9 cellular contexts compared by ENCODE assay signal in the genomic region with DNA sequence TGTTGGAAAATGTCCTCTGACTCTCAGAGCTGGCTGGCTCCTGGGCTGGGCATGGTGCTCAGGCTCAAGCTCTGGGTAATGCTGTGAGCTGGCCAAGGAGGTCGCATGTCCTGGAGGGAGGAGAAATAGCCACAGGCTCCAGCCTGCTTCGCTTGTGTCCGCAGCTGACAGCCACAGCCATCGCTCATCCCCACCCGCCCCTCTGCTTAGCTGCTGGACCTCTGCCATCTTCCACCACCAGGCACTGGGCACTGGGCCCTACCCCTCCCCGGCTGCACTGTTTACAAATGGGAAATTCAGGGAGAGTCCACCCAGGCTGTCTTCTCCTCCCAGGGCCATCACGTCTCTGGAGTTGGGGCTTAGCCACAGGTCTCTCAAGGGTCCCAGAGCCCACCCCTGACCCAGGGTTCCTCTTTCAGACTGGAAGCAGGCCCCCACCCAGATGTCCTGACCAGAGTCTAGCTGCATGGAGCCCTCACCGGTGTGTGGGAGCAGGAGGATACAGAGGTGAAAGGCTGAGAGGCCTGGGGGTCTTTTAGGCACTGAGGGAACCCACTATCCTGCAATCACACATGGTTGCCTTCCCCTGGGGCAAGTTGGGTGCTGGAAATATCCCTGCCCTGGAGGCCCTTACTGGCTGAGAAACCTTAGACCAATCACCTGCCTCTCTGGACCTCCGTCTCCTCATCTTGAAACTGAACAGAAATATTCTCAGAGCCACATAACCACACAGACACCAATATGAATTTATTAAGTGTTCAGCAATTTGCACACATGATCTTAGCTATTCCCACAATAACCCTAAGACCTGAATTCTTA.
A peak's percentile ranks its signal among the peaks of the same experiment; 100 is the strongest.
DNase-seq lines count a peak whose midpoint lies in the region; ATAC-seq and TF ChIP-seq lines count a peak whose summit lies in the region.
"Had no signal": no experiment of that assay in that cellular context is flagged by ENCODE, and none has a peak within 500 bp of the region (broad histone marks: within the 10 kb centered on the region; RNA-seq: fewer than 3 reads in every experiment).

No MANE protein-coding gene starts in this region.

- no peaks in the 10 kb centered on the region for H3F3A ChIP-seq in MM.1S (ENCODE audit: insufficient read depth, low read length)

- H3K27ac ChIP-seq in fibroblast of lung (ENCODE audit: insufficient read depth, low read length): no peak overlapping the region
- H3K27ac ChIP-seq in MM.1S (ENCODE audit: low read length): no peak overlapping the region
- H3K27ac ChIP-seq: epithelial cell of prostate had no signal

- H3K4me1 ChIP-seq in fibroblast of lung (ENCODE audit: control insufficient read depth, extremely low read depth, insufficient read depth, low read length) (no peaks in the 10 kb centered on the region), MM.1S (ENCODE audit: low read length) (no peaks in the 10 kb centered on the region)

- H3K27me3 ChIP-seq in fibroblast of lung (ENCODE audit: control insufficient read depth, insufficient read depth, low read length): no peaks in the 10 kb centered on the region
- H3K27me3 ChIP-seq in MM.1S (replicated peaks; ENCODE audit: insufficient read depth, low read length): no peaks in the 10 kb centered on the region

- ATAC-seq in GM21786 (IDR thresholded peaks at IDR 0.05; ENCODE audit: unreplicated experiment) (peak; percentile 80), GM19324 (IDR thresholded peaks at IDR 0.05; ENCODE audit: low FRiP score, unreplicated experiment) (no peak)

- H3K4me2 ChIP-seq in fibroblast of lung (ENCODE audit: extremely low read depth, insufficient read depth, low read length) (no peak overlapping the region), MM.1S (ENCODE audit: low read depth, low read length) (no peak overlapping the region)

- H3K36me3 ChIP-seq in fibroblast of lung (ENCODE audit: control insufficient read depth, insufficient read depth, low read length): no peaks in the 10 kb centered on the region
- H3K36me3 ChIP-seq in MM.1S (replicated peaks; ENCODE audit: insufficient read depth, low read length): no peaks in the 10 kb centered on the region

- DNase-seq in GM12865 (ENCODE audit: low read depth) (peak; percentile 73), NCI-H446 (lab: John Stamatoyannopoulos, UW) (peak; percentile 69 to 94), fibroblast of lung (ENCODE audit: low read depth in 2 of 2) (peak; percentile 72 to 78), posterior cingulate gyrus (peak; percentile 85 to 98 (median 92)), NOMO-1 treated with dmso at 0.1 percent for 144 hours (lab: John Stamatoyannopoulos, UW; ENCODE audit: unreplicated experiment) (no peak), MM.1S (no peak)

- no peaks in the 10 kb centered on the region for H3K79me2 ChIP-seq in fibroblast of lung (ENCODE audit: control insufficient read depth, insufficient read depth, low read length)
- no peaks in the 10 kb centered on the region for H3K79me2 ChIP-seq in MM.1S (ENCODE audit: low read length)

- H3K9me3 ChIP-seq in fibroblast of lung (ENCODE audit: control insufficient read depth, insufficient read depth, low read depth, low read length) (no peaks in the 10 kb centered on the region), MM.1S (replicated peaks; ENCODE audit: insufficient read depth, low read length) (no peaks in the 10 kb centered on the region)

- intact Hi-C loops in posterior cingulate gyrus (cut with DNase I): loop anchor here (10.0 kb wide), 1 partner anchor 477 kb away; no protein-coding TSS in a partner anchor

- no peaks in the 10 kb centered on the region for H3K9me2 ChIP-seq in MM.1S (replicated peaks; ENCODE audit: insufficient read depth, low read length)

- no peak for TF ChIP-seq CTCF in GM12865 (IDR thresholded peaks at IDR 0.05; ENCODE audit: insufficient read depth, low read depth, low read length, missing control alignments)
- no peak for TF ChIP-seq CTCF in fibroblast of lung (conservative IDR thresholded peaks at IDR 0.05 in 1 of 2, IDR thresholded peaks at IDR 0.05 in 1 of 2; ENCODE audit: low read depth in 1 of 2, low read length in 2 of 2)
- no peak for TF ChIP-seq CTCF in MM.1S (IDR thresholded peaks at IDR 0.05; ENCODE audit: low read length)

- H3K9ac ChIP-seq in fibroblast of lung (ENCODE audit: insufficient read depth, low read length): no peak overlapping the region
- no peak overlapping the region for H3K9ac ChIP-seq in MM.1S (ENCODE audit: low read length)

- H3K4me3 ChIP-seq in GM12865 (ENCODE audit: low read depth, low read length) (no peak overlapping the region), fibroblast of lung (replicated peaks in 1 of 4; ENCODE audit: control extremely low read depth in 1 of 4, insufficient read depth in 1 of 4, low read depth in 3 of 4, low read length in 4 of 4) (no peak overlapping the region), MM.1S (ENCODE audit: low read length) (no peak overlapping the region)

- no peaks in the 10 kb centered on the region for H4K20me1 ChIP-seq in fibroblast of lung (ENCODE audit: control insufficient read depth, extremely low read depth, insufficient read depth, low read length)
- no peaks in the 10 kb centered on the region for H4K20me1 ChIP-seq in MM.1S (ENCODE audit: insufficient read depth, low read length)

- H2AFZ ChIP-seq in fibroblast of lung (ENCODE audit: low read length) (no peak overlapping the region), MM.1S (ENCODE audit: low read length) (no peak overlapping the region)

Comparison
In these comparisons a context has a peak if more than half of its experiments do, and no peak if none do; other contexts are left out.
1. DNase-seq: peak in GM12865 (single experiment), NCI-H446 (2 of 2), fibroblast of lung (2 of 2) and posterior cingulate gyrus (10 of 10); none in NOMO-1 treated with dmso at 0.1 percent for 144 hours (single experiment) and MM.1S (single experiment).